2 cellular contexts compared by ENCODE assay signal in the genomic region with DNA sequence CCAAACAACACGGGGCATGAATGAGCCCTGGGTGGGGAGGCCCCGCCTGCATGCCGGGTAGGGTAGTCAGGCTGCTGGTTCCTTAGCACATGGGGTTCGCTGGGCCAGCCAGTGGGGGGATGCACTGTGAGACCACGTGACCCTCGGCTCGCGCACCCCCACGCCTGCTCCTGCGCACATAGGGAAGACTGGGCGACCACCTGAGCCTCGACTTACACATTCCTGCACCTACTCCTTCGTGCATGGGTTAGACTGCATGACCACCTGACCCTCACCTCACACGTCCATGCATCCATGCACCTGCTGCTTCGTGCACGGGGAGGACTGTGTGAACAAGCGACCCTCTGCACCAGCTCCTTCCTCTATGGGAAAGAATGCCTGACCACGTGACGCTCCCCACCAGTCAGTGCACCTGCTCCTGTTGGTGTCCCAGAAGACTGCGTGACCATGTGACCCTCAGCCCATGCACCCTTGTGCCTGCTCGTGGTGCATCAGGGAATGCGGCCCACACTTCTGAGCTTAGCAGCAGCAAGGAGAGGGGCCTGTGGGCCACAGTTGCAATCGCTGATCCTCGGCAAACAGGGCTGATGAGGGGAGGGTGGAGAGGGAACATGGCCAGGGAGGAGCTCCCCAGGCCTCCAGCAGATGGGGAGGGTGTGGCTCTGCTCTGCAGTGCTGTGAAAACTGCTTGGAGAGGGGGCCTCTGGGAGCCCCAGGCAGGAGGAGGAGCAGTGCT.
A peak's percentile ranks its signal among the peaks of the same experiment; 100 is the strongest.
TF ChIP-seq lines count a peak whose summit lies in the region.

No MANE protein-coding gene starts in this region.

TF ChIP-seq in HEK293, 187 proteins besides CTCF, POLR2A, EP300 and RAD21 (continued from another document):
- TF ChIP-seq KLF1 (tag by site-specific recombination; IDR thresholded peaks at IDR 0.05) (peak; percentile 66), ZNF600 (tag by site-specific recombination; IDR thresholded peaks at IDR 0.05) (0 out of 2 replicates have a peak, but pooled peaks have one; percentile 20), WT1 (tag by site-specific recombination; IDR thresholded peaks at IDR 0.05) (no peak), BCL11B (tag by site-specific recombination; IDR thresholded peaks at IDR 0.05; ENCODE audit: low read depth) (no peak), ZBTB17 (tag by site-specific recombination; IDR thresholded peaks at IDR 0.05) (0 out of 2 replicates have a peak, but pooled peaks have one; percentile 25), ZNF132 (tag by site-specific recombination; IDR thresholded peaks at IDR 0.05; ENCODE audit: borderline replicate concordance) (no peak), SALL2 (tag by site-specific recombination; IDR thresholded peaks at IDR 0.05; ENCODE audit: borderline replicate concordance) (no peak), SCRT2 (tag by site-specific recombination; IDR thresholded peaks at IDR 0.05) (no peak; the same call in 1 of the 2 replicates), ZNF274 (IDR thresholded peaks at IDR 0.05; ENCODE audit: low read length) (no peak), ZNF274 (tag by site-specific recombination; IDR thresholded peaks at IDR 0.05; ENCODE audit: borderline replicate concordance) (no peak), ZNF629 (tag by site-specific recombination; IDR thresholded peaks at IDR 0.05) (no peak), ZNF768 (tag by site-specific recombination; IDR thresholded peaks at IDR 0.05) (no peak), ZNF707 (tag by site-specific recombination; IDR thresholded peaks at IDR 0.05) (no peak), ZBTB7A (tag by site-specific recombination; IDR thresholded peaks at IDR 0.05; ENCODE audit: low read depth) (no peak), ZNF529 (tag by site-specific recombination; IDR thresholded peaks at IDR 0.05; ENCODE audit: insufficient replicate concordance) (no peak), ZNF311 (tag by site-specific recombination; IDR thresholded peaks at IDR 0.05; ENCODE audit: borderline replicate concordance) (no peak), ZNF174 (tag by site-specific recombination; IDR thresholded peaks at IDR 0.05) (no peak), ZNF514 (tag by site-specific recombination; IDR thresholded peaks at IDR 0.05) (no peak), ZNF324 (tag by site-specific recombination; IDR thresholded peaks at IDR 0.05) (no peak), SCRT1 (tag by site-specific recombination; IDR thresholded peaks at IDR 0.05; ENCODE audit: borderline replicate concordance) (no peak), ZNF239 (tag by site-specific recombination; IDR thresholded peaks at IDR 0.05) (no peak), ZNF544 (tag by site-specific recombination; IDR thresholded peaks at IDR 0.05) (no peak)
- TF ChIP-seq, protein P1, sequence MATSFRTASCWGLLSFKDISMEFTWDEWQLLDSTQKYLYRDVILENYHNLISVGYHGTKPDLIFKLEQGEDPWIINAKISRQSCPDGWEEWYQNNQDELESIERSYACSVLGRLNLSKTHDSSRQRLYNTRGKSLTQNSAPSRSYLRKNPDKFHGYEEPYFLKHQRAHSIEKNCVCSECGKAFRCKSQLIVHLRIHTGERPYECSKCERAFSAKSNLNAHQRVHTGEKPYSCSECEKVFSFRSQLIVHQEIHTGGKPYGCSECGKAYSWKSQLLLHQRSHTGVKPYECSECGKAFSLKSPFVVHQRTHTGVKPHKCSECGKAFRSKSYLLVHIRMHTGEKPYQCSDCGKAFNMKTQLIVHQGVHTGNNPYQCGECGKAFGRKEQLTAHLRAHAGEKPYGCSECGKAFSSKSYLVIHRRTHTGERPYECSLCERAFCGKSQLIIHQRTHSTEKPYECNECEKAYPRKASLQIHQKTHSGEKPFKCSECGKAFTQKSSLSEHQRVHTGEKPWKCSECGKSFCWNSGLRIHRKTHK (tag by site-specific recombination; IDR thresholded peaks at IDR 0.05), result no peak
- TF ChIP-seq, protein P2, sequence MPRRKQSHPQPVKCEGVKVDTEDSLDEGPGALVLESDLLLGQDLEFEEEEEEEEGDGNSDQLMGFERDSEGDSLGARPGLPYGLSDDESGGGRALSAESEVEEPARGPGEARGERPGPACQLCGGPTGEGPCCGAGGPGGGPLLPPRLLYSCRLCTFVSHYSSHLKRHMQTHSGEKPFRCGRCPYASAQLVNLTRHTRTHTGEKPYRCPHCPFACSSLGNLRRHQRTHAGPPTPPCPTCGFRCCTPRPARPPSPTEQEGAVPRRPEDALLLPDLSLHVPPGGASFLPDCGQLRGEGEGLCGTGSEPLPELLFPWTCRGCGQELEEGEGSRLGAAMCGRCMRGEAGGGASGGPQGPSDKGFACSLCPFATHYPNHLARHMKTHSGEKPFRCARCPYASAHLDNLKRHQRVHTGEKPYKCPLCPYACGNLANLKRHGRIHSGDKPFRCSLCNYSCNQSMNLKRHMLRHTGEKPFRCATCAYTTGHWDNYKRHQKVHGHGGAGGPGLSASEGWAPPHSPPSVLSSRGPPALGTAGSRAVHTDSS (tag by site-specific recombination; IDR thresholded peaks at IDR 0.05), result no peak

TF ChIP-seq in GM12878, 131 proteins besides CTCF, POLR2A, EP300 and RAD21 (continued from another document):
- TF ChIP-seq, protein P3, sequence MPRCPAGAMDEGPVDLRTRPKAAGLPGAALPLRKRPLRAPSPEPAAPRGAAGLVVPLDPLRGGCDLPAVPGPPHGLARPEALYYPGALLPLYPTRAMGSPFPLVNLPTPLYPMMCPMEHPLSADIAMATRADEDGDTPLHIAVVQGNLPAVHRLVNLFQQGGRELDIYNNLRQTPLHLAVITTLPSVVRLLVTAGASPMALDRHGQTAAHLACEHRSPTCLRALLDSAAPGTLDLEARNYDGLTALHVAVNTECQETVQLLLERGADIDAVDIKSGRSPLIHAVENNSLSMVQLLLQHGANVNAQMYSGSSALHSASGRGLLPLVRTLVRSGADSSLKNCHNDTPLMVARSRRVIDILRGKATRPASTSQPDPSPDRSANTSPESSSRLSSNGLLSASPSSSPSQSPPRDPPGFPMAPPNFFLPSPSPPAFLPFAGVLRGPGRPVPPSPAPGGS (IDR thresholded peaks at IDR 0.05; ENCODE audit: borderline replicate concordance, insufficient read depth, low read depth, low read length, poor library complexity, severe bottlenecking), result peak; percentile 25
- TF ChIP-seq NBN (IDR thresholded peaks at IDR 0.05), result no peak
- no peak for TF ChIP-seq EZH2 (IDR thresholded peaks at IDR 0.05; ENCODE audit: borderline replicate concordance, control insufficient read depth, low read depth, low read length)
- TF ChIP-seq HDAC6 (IDR thresholded peaks at IDR 0.05; ENCODE audit: unreplicated experiment), result no peak
- TF ChIP-seq NFIC (IDR thresholded peaks at IDR 0.05; ENCODE audit: low read depth, low read length), result no peak
- TF ChIP-seq, protein P4, sequence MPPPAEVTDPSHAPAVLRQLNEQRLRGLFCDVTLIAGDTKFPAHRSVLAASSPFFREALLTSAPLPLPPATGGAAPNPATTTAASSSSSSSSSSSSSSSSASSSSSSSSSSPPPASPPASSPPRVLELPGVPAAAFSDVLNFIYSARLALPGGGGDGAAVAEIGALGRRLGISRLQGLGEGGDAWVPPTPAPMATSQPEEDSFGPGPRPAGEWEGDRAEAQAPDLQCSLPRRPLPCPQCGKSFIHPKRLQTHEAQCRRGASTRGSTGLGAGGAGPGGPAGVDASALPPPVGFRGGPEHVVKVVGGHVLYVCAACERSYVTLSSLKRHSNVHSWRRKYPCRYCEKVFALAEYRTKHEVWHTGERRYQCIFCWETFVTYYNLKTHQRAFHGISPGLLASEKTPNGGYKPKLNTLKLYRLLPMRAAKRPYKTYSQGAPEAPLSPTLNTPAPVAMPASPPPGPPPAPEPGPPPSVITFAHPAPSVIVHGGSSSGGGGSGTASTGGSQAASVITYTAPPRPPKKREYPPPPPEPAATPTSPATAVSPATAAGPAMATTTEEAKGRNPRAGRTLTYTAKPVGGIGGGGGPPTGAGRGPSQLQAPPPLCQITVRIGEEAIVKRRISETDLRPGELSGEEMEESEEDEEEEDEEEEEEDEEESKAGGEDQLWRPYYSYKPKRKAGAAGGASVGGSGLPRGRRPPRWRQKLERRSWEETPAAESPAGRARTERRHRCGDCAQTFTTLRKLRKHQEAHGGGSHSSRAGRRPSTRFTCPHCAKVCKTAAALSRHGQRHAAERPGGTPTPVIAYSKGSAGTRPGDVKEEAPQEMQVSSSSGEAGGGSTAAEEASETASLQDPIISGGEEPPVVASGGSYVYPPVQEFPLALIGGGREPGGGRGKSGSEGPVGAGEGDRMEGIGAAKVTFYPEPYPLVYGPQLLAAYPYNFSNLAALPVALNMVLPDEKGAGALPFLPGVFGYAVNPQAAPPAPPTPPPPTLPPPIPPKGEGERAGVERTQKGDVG (CRISPR knock-in tag; IDR thresholded peaks at IDR 0.05), result no peak
- TF ChIP-seq FOS (IDR thresholded peaks at IDR 0.05; ENCODE audit: borderline replicate concordance, extremely low read depth, insufficient read length), result no peak
- TF ChIP-seq ZZZ3 (IDR thresholded peaks at IDR 0.05; ENCODE audit: control insufficient read depth, insufficient read length, low read depth), result no peak
- TF ChIP-seq, protein P5, sequence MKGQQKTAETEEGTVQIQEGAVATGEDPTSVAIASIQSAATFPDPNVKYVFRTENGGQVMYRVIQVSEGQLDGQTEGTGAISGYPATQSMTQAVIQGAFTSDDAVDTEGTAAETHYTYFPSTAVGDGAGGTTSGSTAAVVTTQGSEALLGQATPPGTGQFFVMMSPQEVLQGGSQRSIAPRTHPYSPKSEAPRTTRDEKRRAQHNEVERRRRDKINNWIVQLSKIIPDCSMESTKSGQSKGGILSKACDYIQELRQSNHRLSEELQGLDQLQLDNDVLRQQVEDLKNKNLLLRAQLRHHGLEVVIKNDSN (IDR thresholded peaks at IDR 0.05; ENCODE audit: borderline replicate concordance, extremely low read length, insufficient read depth, low read depth, low read length), result peak; percentile 70
- TF ChIP-seq BCL11A (IDR thresholded peaks at IDR 0.05; ENCODE audit: low read depth, low read length), result 0 out of 2 replicates have a peak, but pooled peaks have one; percentile 11
- no peak for TF ChIP-seq RBBP5 (conservative IDR thresholded peaks at IDR 0.05)
